8 cellular contexts compared by ENCODE assay signal in the genomic region with DNA sequence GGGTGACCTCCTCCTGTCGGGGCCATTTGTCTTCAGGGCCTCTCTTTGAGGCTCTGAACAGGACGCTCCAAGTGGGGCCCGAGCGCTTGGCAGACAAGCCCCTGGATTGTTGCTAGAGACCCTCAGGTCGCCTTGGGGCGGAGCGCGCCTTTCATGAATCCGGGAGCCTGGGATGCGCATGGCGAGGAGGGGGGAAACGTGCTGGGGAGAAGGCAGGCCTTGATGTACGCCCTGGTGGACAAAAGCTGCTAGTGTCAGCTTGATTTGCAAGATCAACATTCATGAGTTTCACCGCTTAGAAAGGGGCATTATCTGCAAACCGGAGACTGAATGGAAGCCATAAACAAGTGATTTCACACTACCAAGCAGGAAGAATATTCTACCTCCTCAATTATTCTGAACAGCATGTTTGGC.
DNase-seq lines count a peak whose midpoint lies in the region; ATAC-seq, FAIRE-seq and TF ChIP-seq lines count a peak whose summit lies in the region.

No MANE protein-coding gene starts in this region.

- peak overlapping the region; percentile 83 to 88 (median 87) for H3K4me3 Mint-ChIP-seq in nephron

- ATAC-seq in GM21825 (IDR thresholded peaks at IDR 0.05; ENCODE audit: unreplicated experiment) (peak; percentile 17), SK-N-SH treated with all-trans-retinoic acid at 6 μM for 48 hours (peak; percentile 33)

- H3K9me3 Mint-ChIP-seq in nephron, result peaks cover 8% of the 10 kb centered on the region

- no peaks in the 10 kb centered on the region for H3K27me3 Mint-ChIP-seq in nephron (ENCODE audit: low read depth)

- peaks cover 44% of the 10 kb centered on the region for H3K4me1 Mint-ChIP-seq in nephron

- peak; percentile 66 for FAIRE-seq in D721Med (lab: Jason Lieb, UNC)

- H3K36me3 Mint-ChIP-seq in nephron (ENCODE audit: low read depth), result no peaks in the 10 kb centered on the region

- no peak for DNase-seq in D721Med (ENCODE audit: insufficient read length, low spot score)
- peak; percentile 88 for DNase-seq in fibroblast of mammary gland (ENCODE audit: low read depth)
- DNase-seq in COR-L47 (lab: John Stamatoyannopoulos, UW), result no peak
- no peak for DNase-seq in NK-92 (lab: John Stamatoyannopoulos, UW; ENCODE audit: unreplicated experiment)
- DNase-seq in NCI-H2171 (lab: John Stamatoyannopoulos, UW), result no peak

- H3K4me3 ChIP-seq in fibroblast of mammary gland (ENCODE audit: control insufficient read depth, low read depth, low read length), result peak overlapping the region; percentile 54

- TF ChIP-seq CTCF in D721Med (IDR thresholded peaks at IDR 0.05; ENCODE audit: insufficient read depth, missing control alignments) (no peak), fibroblast of mammary gland (conservative IDR thresholded peaks at IDR 0.05; ENCODE audit: control insufficient read depth, insufficient read depth, low read depth, low read length) (peak; percentile 49), nephron (IDR thresholded peaks at IDR 0.05; ENCODE audit: unreplicated experiment in 3 of 3) (peak; percentile 49 to 52 (median 50))

- peak overlapping the region; percentile 92 to 98 (median 96) for H3K27ac Mint-ChIP-seq in nephron

TF ChIP-seq in SK-N-SH treated with all-trans-retinoic acid at 6 μM for 48 hours, 23 proteins besides CTCF, POLR2A, EP300 and RAD21:
- TF ChIP-seq ZNF8 (CRISPR knock-in tag; IDR thresholded peaks at IDR 0.05), result no peak
- TF ChIP-seq CSDC2 (CRISPR knock-in tag; IDR thresholded peaks at IDR 0.05), result no peak
- no peak for TF ChIP-seq ESRRG (CRISPR knock-in tag; IDR thresholded peaks at IDR 0.05)
- TF ChIP-seq ISL1 (CRISPR knock-in tag; IDR thresholded peaks at IDR 0.05), result no peak
- no peak for TF ChIP-seq SNAI2 (CRISPR knock-in tag; IDR thresholded peaks at IDR 0.05)
- no peak for TF ChIP-seq PPARA (CRISPR knock-in tag; IDR thresholded peaks at IDR 0.05; ENCODE audit: borderline replicate concordance)
- TF ChIP-seq, protein P1, sequence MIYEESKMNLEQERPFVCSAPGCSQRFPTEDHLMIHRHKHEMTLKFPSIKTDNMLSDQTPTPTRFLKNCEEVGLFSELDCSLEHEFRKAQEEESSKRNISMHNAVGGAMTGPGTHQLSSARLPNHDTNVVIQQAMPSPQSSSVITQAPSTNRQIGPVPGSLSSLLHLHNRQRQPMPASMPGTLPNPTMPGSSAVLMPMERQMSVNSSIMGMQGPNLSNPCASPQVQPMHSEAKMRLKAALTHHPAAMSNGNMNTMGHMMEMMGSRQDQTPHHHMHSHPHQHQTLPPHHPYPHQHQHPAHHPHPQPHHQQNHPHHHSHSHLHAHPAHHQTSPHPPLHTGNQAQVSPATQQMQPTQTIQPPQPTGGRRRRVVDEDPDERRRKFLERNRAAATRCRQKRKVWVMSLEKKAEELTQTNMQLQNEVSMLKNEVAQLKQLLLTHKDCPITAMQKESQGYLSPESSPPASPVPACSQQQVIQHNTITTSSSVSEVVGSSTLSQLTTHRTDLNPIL (CRISPR knock-in tag; IDR thresholded peaks at IDR 0.05; ENCODE audit: low read depth), result no peak
- TF ChIP-seq, protein P2, sequence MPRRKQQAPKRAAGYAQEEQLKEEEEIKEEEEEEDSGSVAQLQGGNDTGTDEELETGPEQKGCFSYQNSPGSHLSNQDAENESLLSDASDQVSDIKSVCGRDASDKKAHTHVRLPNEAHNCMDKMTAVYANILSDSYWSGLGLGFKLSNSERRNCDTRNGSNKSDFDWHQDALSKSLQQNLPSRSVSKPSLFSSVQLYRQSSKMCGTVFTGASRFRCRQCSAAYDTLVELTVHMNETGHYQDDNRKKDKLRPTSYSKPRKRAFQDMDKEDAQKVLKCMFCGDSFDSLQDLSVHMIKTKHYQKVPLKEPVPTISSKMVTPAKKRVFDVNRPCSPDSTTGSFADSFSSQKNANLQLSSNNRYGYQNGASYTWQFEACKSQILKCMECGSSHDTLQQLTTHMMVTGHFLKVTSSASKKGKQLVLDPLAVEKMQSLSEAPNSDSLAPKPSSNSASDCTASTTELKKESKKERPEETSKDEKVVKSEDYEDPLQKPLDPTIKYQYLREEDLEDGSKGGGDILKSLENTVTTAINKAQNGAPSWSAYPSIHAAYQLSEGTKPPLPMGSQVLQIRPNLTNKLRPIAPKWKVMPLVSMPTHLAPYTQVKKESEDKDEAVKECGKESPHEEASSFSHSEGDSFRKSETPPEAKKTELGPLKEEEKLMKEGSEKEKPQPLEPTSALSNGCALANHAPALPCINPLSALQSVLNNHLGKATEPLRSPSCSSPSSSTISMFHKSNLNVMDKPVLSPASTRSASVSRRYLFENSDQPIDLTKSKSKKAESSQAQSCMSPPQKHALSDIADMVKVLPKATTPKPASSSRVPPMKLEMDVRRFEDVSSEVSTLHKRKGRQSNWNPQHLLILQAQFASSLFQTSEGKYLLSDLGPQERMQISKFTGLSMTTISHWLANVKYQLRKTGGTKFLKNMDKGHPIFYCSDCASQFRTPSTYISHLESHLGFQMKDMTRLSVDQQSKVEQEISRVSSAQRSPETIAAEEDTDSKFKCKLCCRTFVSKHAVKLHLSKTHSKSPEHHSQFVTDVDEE (CRISPR knock-in tag; IDR thresholded peaks at IDR 0.05), result no peak
- TF ChIP-seq ZNF565 (CRISPR knock-in tag; conservative IDR thresholded peaks at IDR 0.05; ENCODE audit: low read depth), result no peak
- TF ChIP-seq, protein P3, sequence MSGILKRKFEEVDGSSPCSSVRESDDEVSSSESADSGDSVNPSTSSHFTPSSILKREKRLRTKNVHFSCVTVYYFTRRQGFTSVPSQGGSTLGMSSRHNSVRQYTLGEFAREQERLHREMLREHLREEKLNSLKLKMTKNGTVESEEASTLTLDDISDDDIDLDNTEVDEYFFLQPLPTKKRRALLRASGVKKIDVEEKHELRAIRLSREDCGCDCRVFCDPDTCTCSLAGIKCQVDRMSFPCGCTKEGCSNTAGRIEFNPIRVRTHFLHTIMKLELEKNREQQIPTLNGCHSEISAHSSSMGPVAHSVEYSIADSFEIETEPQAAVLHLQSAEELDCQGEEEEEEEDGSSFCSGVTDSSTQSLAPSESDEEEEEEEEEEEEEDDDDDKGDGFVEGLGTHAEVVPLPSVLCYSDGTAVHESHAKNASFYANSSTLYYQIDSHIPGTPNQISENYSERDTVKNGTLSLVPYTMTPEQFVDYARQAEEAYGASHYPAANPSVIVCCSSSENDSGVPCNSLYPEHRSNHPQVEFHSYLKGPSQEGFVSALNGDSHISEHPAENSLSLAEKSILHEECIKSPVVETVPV (CRISPR knock-in tag; IDR thresholded peaks at IDR 0.05), result no peak
- no peak for TF ChIP-seq ZC3H10 (CRISPR knock-in tag; IDR thresholded peaks at IDR 0.05)
- TF ChIP-seq, protein P4, sequence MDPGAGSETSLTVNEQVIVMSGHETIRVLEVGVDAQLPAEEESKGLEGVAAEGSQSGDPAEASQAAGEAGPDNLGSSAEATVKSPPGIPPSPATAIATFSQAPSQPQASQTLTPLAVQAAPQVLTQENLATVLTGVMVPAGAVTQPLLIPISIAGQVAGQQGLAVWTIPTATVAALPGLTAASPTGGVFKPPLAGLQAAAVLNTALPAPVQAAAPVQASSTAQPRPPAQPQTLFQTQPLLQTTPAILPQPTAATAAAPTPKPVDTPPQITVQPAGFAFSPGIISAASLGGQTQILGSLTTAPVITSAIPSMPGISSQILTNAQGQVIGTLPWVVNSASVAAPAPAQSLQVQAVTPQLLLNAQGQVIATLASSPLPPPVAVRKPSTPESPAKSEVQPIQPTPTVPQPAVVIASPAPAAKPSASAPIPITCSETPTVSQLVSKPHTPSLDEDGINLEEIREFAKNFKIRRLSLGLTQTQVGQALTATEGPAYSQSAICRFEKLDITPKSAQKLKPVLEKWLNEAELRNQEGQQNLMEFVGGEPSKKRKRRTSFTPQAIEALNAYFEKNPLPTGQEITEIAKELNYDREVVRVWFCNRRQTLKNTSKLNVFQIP (CRISPR knock-in tag; IDR thresholded peaks at IDR 0.05; ENCODE audit: borderline replicate concordance, low read depth), result no peak
- TF ChIP-seq TCF4 (CRISPR knock-in tag; IDR thresholded peaks at IDR 0.05; ENCODE audit: borderline replicate concordance), result no peak
- TF ChIP-seq ZFP30 (CRISPR knock-in tag; IDR thresholded peaks at IDR 0.05), result no peak
- no peak for TF ChIP-seq OSR1 (CRISPR knock-in tag; IDR thresholded peaks at IDR 0.05)
- no peak for TF ChIP-seq GLIS3 (CRISPR knock-in tag; IDR thresholded peaks at IDR 0.05)
- TF ChIP-seq, protein P5, sequence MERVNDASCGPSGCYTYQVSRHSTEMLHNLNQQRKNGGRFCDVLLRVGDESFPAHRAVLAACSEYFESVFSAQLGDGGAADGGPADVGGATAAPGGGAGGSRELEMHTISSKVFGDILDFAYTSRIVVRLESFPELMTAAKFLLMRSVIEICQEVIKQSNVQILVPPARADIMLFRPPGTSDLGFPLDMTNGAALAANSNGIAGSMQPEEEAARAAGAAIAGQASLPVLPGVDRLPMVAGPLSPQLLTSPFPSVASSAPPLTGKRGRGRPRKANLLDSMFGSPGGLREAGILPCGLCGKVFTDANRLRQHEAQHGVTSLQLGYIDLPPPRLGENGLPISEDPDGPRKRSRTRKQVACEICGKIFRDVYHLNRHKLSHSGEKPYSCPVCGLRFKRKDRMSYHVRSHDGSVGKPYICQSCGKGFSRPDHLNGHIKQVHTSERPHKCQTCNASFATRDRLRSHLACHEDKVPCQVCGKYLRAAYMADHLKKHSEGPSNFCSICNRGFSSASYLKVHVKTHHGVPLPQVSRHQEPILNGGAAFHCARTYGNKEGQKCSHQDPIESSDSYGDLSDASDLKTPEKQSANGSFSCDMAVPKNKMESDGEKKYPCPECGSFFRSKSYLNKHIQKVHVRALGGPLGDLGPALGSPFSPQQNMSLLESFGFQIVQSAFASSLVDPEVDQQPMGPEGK (CRISPR knock-in tag; IDR thresholded peaks at IDR 0.05; ENCODE audit: borderline replicate concordance), result no peak
- no peak for TF ChIP-seq RARB (CRISPR knock-in tag; IDR thresholded peaks at IDR 0.05)
